ENCODE assay signal across 1 cellular context in the genomic region with DNA sequence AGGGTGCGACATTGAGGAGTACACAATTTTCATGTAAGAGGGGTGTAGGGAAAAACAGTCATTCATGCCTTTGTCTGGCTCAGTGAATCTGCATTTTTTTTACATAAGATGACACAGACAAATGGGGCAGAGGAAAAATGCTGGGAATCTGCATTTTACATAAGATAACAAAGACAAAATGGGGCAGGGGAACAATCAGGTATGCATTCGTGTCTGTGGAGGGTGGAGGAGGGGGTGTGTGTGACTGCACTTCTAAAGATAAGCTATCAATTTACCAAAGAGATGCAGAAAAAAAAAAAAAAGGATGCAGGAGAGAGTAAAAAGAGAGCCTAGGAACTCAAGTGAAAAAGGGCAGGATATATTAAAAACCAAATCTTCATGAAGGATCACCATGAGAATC.
TF ChIP-seq lines count a peak whose summit lies in the region.

No MANE protein-coding gene starts in this region.

TF ChIP-seq in WTC11, 78 proteins besides CTCF, POLR2A, EP300 and RAD21 (continued from another document):
- TF ChIP-seq, protein P1, sequence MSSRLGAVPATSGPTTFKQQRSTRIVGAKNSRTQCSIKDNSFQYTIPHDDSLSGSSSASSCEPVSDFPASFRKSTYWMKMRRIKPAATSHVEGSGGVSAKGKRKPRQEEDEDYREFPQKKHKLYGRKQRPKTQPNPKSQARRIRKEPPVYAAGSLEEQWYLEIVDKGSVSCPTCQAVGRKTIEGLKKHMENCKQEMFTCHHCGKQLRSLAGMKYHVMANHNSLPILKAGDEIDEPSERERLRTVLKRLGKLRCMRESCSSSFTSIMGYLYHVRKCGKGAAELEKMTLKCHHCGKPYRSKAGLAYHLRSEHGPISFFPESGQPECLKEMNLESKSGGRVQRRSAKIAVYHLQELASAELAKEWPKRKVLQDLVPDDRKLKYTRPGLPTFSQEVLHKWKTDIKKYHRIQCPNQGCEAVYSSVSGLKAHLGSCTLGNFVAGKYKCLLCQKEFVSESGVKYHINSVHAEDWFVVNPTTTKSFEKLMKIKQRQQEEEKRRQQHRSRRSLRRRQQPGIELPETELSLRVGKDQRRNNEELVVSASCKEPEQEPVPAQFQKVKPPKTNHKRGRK (CRISPR knock-in tag; IDR thresholded peaks at IDR 0.05; ENCODE audit: borderline replicate concordance), result no peak
- TF ChIP-seq FOXK1 (CRISPR knock-in tag; IDR thresholded peaks at IDR 0.05) (no peak), ZNF121 (CRISPR knock-in tag; IDR thresholded peaks at IDR 0.05) (no peak), ELF4 (CRISPR knock-in tag; IDR thresholded peaks at IDR 0.05; ENCODE audit: low read depth) (no peak)
- TF ChIP-seq, protein P2, sequence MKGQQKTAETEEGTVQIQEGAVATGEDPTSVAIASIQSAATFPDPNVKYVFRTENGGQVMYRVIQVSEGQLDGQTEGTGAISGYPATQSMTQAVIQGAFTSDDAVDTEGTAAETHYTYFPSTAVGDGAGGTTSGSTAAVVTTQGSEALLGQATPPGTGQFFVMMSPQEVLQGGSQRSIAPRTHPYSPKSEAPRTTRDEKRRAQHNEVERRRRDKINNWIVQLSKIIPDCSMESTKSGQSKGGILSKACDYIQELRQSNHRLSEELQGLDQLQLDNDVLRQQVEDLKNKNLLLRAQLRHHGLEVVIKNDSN (CRISPR knock-in tag; IDR thresholded peaks at IDR 0.05), result no peak
